22 cellular contexts compared by ENCODE assay signal in genomic region chr17:66570353-66571195, GRCh38.
DNase-seq lines count a peak whose midpoint lies in the region; ATAC-seq and TF ChIP-seq lines count a peak whose summit lies in the region.
"Had no signal": no experiment of that assay in that cellular context is flagged by ENCODE, and none has a peak within 500 bp of the region (broad histone marks: within the 10 kb centered on the region; RNA-seq: fewer than 3 reads in every experiment).

No MANE protein-coding gene starts in this region.

- peak; percentile 78 for ATAC-seq in RWPE2 (ENCODE audit: low read depth)
- ATAC-seq in HG03565 (IDR thresholded peaks at IDR 0.05; ENCODE audit: unreplicated experiment), result no peak
- ATAC-seq: K562; stimulated activated naive CD8-positive, alpha-beta T cell treated with anti-CD3 and anti-CD28 coated beads, Interleukin-15, amount 100 ng/mL, for 72 hours had no signal

- POLR2A ChIA-PET in MCF 10A (lab: Yijun Ruan, JAX), result interaction anchor here (0.7 kb wide), 1 partner anchor 11 kb away, joined by 3 read pairs; no protein-coding TSS in a partner anchor

- H3K4me1 Mint-ChIP-seq in MCF 10A (ENCODE audit: insufficient read depth, unreplicated experiment), result peaks cover 11% of the 10 kb centered on the region
- H3K4me1 Mint-ChIP-seq: memory B cell had no signal

- H3K36me3 ChIP-seq in breast epithelium (no peaks in the 10 kb centered on the region), RWPE2 (ENCODE audit: low read depth) (no peaks in the 10 kb centered on the region), esophagus muscularis mucosa (no peaks in the 10 kb centered on the region)
- H3K36me3 ChIP-seq: ascending aorta, esophagus squamous epithelium, tibial nerve had no signal

- H3K9me3 Mint-ChIP-seq in MCF 10A (ENCODE audit: unreplicated experiment), result no peaks in the 10 kb centered on the region
- H3K9me3 Mint-ChIP-seq: stimulated activated naive CD8-positive, alpha-beta T cell treated with anti-CD3 and anti-CD28 coated beads, Interleukin-15, amount 100 ng/mL, for 72 hours had no signal

- no peak overlapping the region for H3K27ac ChIP-seq in breast epithelium
- peak overlapping the region; percentile 49 for H3K27ac ChIP-seq in RWPE2 (ENCODE audit: poor library complexity, severe bottlenecking)
- H3K27ac ChIP-seq in esophagus muscularis mucosa (replicated peaks in 1 of 4), result no peak overlapping the region
- H3K27ac ChIP-seq: ascending aorta, esophagus squamous epithelium, tibial nerve had no signal

- intact Hi-C loops in MCF 10A (cut with micrococcal nuclease), result no loop called here
- intact Hi-C loops in breast epithelium (cut with DNase I; ENCODE audit: low total_unique reads), result no loop called here
- intact Hi-C loops in head of caudate nucleus (cut with DNase I), result loop anchor here (10.0 kb wide), 1 partner anchor 94 kb away; no protein-coding TSS in a partner anchor
- intact Hi-C loops in esophagus muscularis mucosa (cut with DNase I), result no loop called here

- no peak overlapping the region for H3K4me3 Mint-ChIP-seq in MCF 10A (ENCODE audit: unreplicated experiment)
- H3K4me3 Mint-ChIP-seq: memory B cell; stimulated activated naive CD8-positive, alpha-beta T cell treated with anti-CD3 and anti-CD28 coated beads, Interleukin-15, amount 100 ng/mL, for 72 hours had no signal

- CTCF ChIA-PET in MCF 10A (lab: Yijun Ruan, JAX), result interaction anchor here (1.2 kb wide), 1 partner anchor 93 kb away, joined by 4 read pairs; no protein-coding TSS in a partner anchor

- peaks cover 6% of the 10 kb centered on the region for H3K36me3 Mint-ChIP-seq in MCF 10A (ENCODE audit: insufficient read depth, unreplicated experiment)

- no peaks in the 10 kb centered on the region for H3K4me1 ChIP-seq in breast epithelium
- H3K4me1 ChIP-seq in RWPE2 (ENCODE audit: insufficient read depth, poor library complexity, severe bottlenecking), result peaks cover 31% of the 10 kb centered on the region
- H3K4me1 ChIP-seq in esophagus muscularis mucosa, result peaks cover 0 to 8% (median 7%) of the 10 kb centered on the region in 4 donors
- H3K4me1 ChIP-seq: ascending aorta had no signal

- TF ChIP-seq CTCF in MCF 10A (IDR thresholded peaks at IDR 0.05; ENCODE audit: unreplicated experiment) (no peak), breast epithelium (IDR thresholded peaks at IDR 0.05) (no peak), RWPE2 (IDR thresholded peaks at IDR 0.05; ENCODE audit: poor library complexity, severe bottlenecking) (no peak), esophagus muscularis mucosa (IDR thresholded peaks at IDR 0.05) (no peak)

- BruUV-seq in MCF 10A (replicated peaks; lab: Mats Ljungman, UMichigan), result no TSS peak

- 79% methylated on average over 10 of the region's 10 CpGs for WGBS in esophagus muscularis mucosa

- DNase-seq in MCF 10A (ENCODE audit: unreplicated experiment), result peak; percentile 22
- no peak for DNase-seq in breast epithelium (ENCODE audit: low spot score in 2 of 2)
- DNase-seq in RWPE2 (ENCODE audit: low spot score), result no peak
- DNase-seq in head of caudate nucleus, result peak in 37 of 42 donors; percentile 9 to 90 (median 54)
- no peak for DNase-seq in esophagus muscularis mucosa (ENCODE audit: extremely low spot score)
- DNase-seq in iPS-NIHi7 (ENCODE audit: extremely low spot score), result no peak
- DNase-seq in stimulated activated CD4-positive, alpha-beta T cell treated with anti-CD3 and anti-CD28 coated beads, Interleukin-12 subunit alpha, Interleukin-12 subunit beta, amount 100 ng/mL, for 4 hours, result no peak
- DNase-seq: ACHN; activated CD4-positive, alpha-beta T cell treated with anti-CD3 and anti-CD28 coated beads for 48 hours; activated naive CD4-positive, alpha-beta T cell treated with anti-CD3 and anti-CD28 coated beads, Interleukin-2, amount 50 U/mL, for 16 hours; C1 segment of cervical spinal cord; cerebellar nuclear complex; effector CD4-positive, alpha-beta T cell; esophagus squamous epithelium; NCI-H146; stimulated activated CD4-positive, alpha-beta T cell treated with anti-CD3 and anti-CD28 coated beads, Interleukin-4, amount 100 ng/mL, for 4 hours; stimulated activated naive CD8-positive, alpha-beta T cell treated with anti-CD3 and anti-CD28 coated beads, Interleukin-15, amount 100 ng/mL, for 72 hours had no signal

- no peaks in the 10 kb centered on the region for H3K27me3 Mint-ChIP-seq in MCF 10A (ENCODE audit: insufficient read depth, unreplicated experiment)
- H3K27me3 Mint-ChIP-seq: memory B cell; stimulated activated naive CD8-positive, alpha-beta T cell treated with anti-CD3 and anti-CD28 coated beads, Interleukin-15, amount 100 ng/mL, for 72 hours had no signal

- H3K4me3 ChIP-seq in breast epithelium (no peak overlapping the region), RWPE2 (ENCODE audit: severe bottlenecking) (no peak overlapping the region), esophagus muscularis mucosa (no peak overlapping the region)
- H3K4me3 ChIP-seq: ascending aorta, esophagus squamous epithelium, K562, tibial nerve had no signal

- H3K27me3 ChIP-seq in breast epithelium (no peaks in the 10 kb centered on the region), RWPE2 (ENCODE audit: insufficient read depth, poor library complexity, severe bottlenecking) (no peaks in the 10 kb centered on the region), esophagus muscularis mucosa (no peaks in the 10 kb centered on the region)
- H3K27me3 ChIP-seq: ascending aorta, esophagus squamous epithelium, tibial nerve had no signal

- TF ChIP-seq POLR2A in breast epithelium (IDR thresholded peaks at IDR 0.05), result no peak
- no peak for TF ChIP-seq POLR2A in esophagus muscularis mucosa (IDR thresholded peaks at IDR 0.05; ENCODE audit: low read depth)

- H3K9me3 ChIP-seq in breast epithelium (no peaks in the 10 kb centered on the region), RWPE2 (ENCODE audit: severe bottlenecking) (no peaks in the 10 kb centered on the region), esophagus muscularis mucosa (no peaks in the 10 kb centered on the region)
- H3K9me3 ChIP-seq: ascending aorta, esophagus squamous epithelium, tibial nerve had no signal

- H3K27ac Mint-ChIP-seq in MCF 10A (ENCODE audit: low read depth, unreplicated experiment), result no peak overlapping the region
- H3K27ac Mint-ChIP-seq: memory B cell; stimulated activated naive CD8-positive, alpha-beta T cell treated with anti-CD3 and anti-CD28 coated beads, Interleukin-15, amount 100 ng/mL, for 72 hours had no signal

- no peak for TF ChIP-seq EP300 in esophagus muscularis mucosa (IDR thresholded peaks at IDR 0.05)

Comparison
In these comparisons a context has a peak if more than half of its experiments do, and no peak if none do; other contexts are left out.
1. DNase-seq: peak in MCF 10A (single experiment) and head of caudate nucleus (37 of 42); none in breast epithelium (0 of 2), RWPE2 (single experiment), esophagus muscularis mucosa (single experiment), iPS-NIHi7 (single experiment) and stimulated activated CD4-positive, alpha-beta T cell treated with anti-CD3 and anti-CD28 coated beads, Interleukin-12 subunit alpha, Interleukin-12 subunit beta, amount 100 ng/mL, for 4 hours (single experiment).